ENCODE assay signal across 25 cellular contexts in genomic region chr3:20873235-20873634, GRCh38.
DNase-seq lines count a peak whose midpoint lies in the region; ATAC-seq, FAIRE-seq and TF ChIP-seq lines count a peak whose summit lies in the region.
"Had no signal": no experiment of that assay in that cellular context is flagged by ENCODE, and none has a peak within 500 bp of the region (broad histone marks: within the 10 kb centered on the region; RNA-seq: fewer than 3 reads in every experiment).

No MANE protein-coding gene starts in this region.

- H3K4me2 ChIP-seq in hepatocyte: no peak overlapping the region
- H3K4me2 ChIP-seq: A549; BLaER1 treated with 17β-estradiol and CSF1 and Interleukin-3, amounts not matched to agents 10 nM and 100 nM had no signal

- H3K9me2 ChIP-seq in hepatocyte (replicated peaks; ENCODE audit: insufficient read depth): no peaks in the 10 kb centered on the region

- H3K27me3 Mint-ChIP-seq in naive thymus-derived CD4-positive, alpha-beta T cell: no peaks in the 10 kb centered on the region
- H3K27me3 Mint-ChIP-seq: B cell; CD4-positive, alpha-beta memory T cell; CD4-positive, CD25-positive, alpha-beta regulatory T cell had no signal

- no peak for TF ChIP-seq CTCF in hepatocyte (IDR thresholded peaks at IDR 0.05; ENCODE audit: poor library complexity)
- TF ChIP-seq CTCF in liver (IDR thresholded peaks at IDR 0.05; ENCODE audit: low read depth, low read length, missing input control): no peak

- no peaks in the 10 kb centered on the region for H3K79me2 ChIP-seq in hepatocyte

- H3K27me3 ChIP-seq in hepatocyte (no peaks in the 10 kb centered on the region), liver (ENCODE audit: control insufficient read depth in 4 of 4, insufficient read depth in 4 of 4, low read length in 3 of 4) (no peaks in the 10 kb centered on the region), small intestine (ENCODE audit: control insufficient read depth in 2 of 2, insufficient read depth in 2 of 2, low read length in 2 of 2) (no peaks in the 10 kb centered on the region)
- no peaks in the 10 kb centered on the region for H3K27me3 ChIP-seq in naive thymus-derived CD4-positive, alpha-beta T cell (ENCODE audit: control insufficient read depth in 2 of 2, insufficient read depth in 2 of 2, low read length in 2 of 2)
- H3K27me3 ChIP-seq: BLaER1 treated with 17β-estradiol and CSF1 and Interleukin-3, amounts not matched to agents 10 nM and 100 nM had no signal

- CTCF ChIA-PET in naive thymus-derived CD4-positive, alpha-beta T cell (lab: Charles Lee): no interaction called here

- H2AFZ ChIP-seq in hepatocyte: no peak overlapping the region

- H3K36me3 ChIP-seq in hepatocyte (replicated peaks; ENCODE audit: insufficient read depth, low read depth) (no peaks in the 10 kb centered on the region), liver (ENCODE audit: control insufficient read depth in 4 of 4, insufficient read depth in 3 of 4, low read depth in 1 of 4, low read length in 3 of 4) (no peaks in the 10 kb centered on the region), small intestine (ENCODE audit: control insufficient read depth in 2 of 2, insufficient read depth in 2 of 2, low read length in 2 of 2) (no peaks in the 10 kb centered on the region)
- H3K36me3 ChIP-seq in naive thymus-derived CD4-positive, alpha-beta T cell (ENCODE audit: control insufficient read depth in 2 of 3, insufficient read depth in 3 of 3, low read length in 3 of 3): no peaks in the 10 kb centered on the region
- H3K36me3 ChIP-seq: BLaER1 treated with 17β-estradiol and CSF1 and Interleukin-3, amounts not matched to agents 10 nM and 100 nM had no signal

- H3K4me1 ChIP-seq in hepatocyte (ENCODE audit: insufficient read depth) (peaks cover 12% of the 10 kb centered on the region), liver (ENCODE audit: control insufficient read depth in 4 of 4, insufficient read depth in 4 of 4, low read length in 3 of 4) (no peaks in the 10 kb centered on the region), small intestine (ENCODE audit: control insufficient read depth in 2 of 2, insufficient read depth in 1 of 2, low read depth in 1 of 2, low read length in 1 of 2) (no peaks in the 10 kb centered on the region)
- H3K4me1 ChIP-seq in naive thymus-derived CD4-positive, alpha-beta T cell (ENCODE audit: control insufficient read depth in 2 of 2, insufficient read depth in 2 of 2, low read length in 2 of 2): no peaks in the 10 kb centered on the region
- H3K4me1 ChIP-seq: A549; BLaER1 treated with 17β-estradiol and CSF1 and Interleukin-3, amounts not matched to agents 10 nM and 100 nM had no signal

- no peak for FAIRE-seq in small intestine (lab: Jason Lieb, UNC)
- FAIRE-seq: A549, GM12878, GM12892, GM18507 had no signal

- no peaks in the 10 kb centered on the region for H4K20me1 ChIP-seq in hepatocyte (ENCODE audit: insufficient read depth, poor library complexity, severe bottlenecking)
- H4K20me1 ChIP-seq: BLaER1 treated with 17β-estradiol and CSF1 and Interleukin-3, amounts not matched to agents 10 nM and 100 nM had no signal

- H3K27ac ChIP-seq in hepatocyte (peak overlapping the region; percentile 20), liver (ENCODE audit: low read depth in 1 of 2, low read length in 2 of 2) (no peak overlapping the region), small intestine (ENCODE audit: low read depth in 1 of 2, low read length in 1 of 2) (no peak overlapping the region)
- no peak overlapping the region for H3K27ac ChIP-seq in naive thymus-derived CD4-positive, alpha-beta T cell (ENCODE audit: low read depth, low read length)
- H3K27ac ChIP-seq: 22Rv1; A549; BLaER1 treated with 17β-estradiol and CSF1 and Interleukin-3, amounts not matched to agents 10 nM and 100 nM; C4-2B had no signal

- peaks cover 3 to 49% (median 21%) of the 10 kb centered on the region in 11 donors for H3K9me3 Mint-ChIP-seq in naive thymus-derived CD4-positive, alpha-beta T cell

- H3K9ac ChIP-seq in liver (ENCODE audit: low read depth in 1 of 2, low read length in 2 of 2): no peak overlapping the region
- H3K9ac ChIP-seq: BLaER1 treated with 17β-estradiol and CSF1 and Interleukin-3, amounts not matched to agents 10 nM and 100 nM had no signal

- POLR2A ChIA-PET in naive thymus-derived CD4-positive, alpha-beta T cell (lab: Charles Lee): no interaction called here

- DNase-seq in hepatocyte (ENCODE audit: low spot score) (peak; percentile 45), small intestine (peak; percentile 52), NOMO-1 treated with DMSO at 0.1 percent for 48 hours (lab: John Stamatoyannopoulos, UW; ENCODE audit: unreplicated experiment) (no peak)
- DNase-seq in naive thymus-derived CD4-positive, alpha-beta T cell: no peak
- DNase-seq: AML-193; CD4-positive, alpha-beta memory T cell; CD4-positive, CD25-positive, alpha-beta regulatory T cell; CD8-positive, alpha-beta memory T cell; COR-L47; DMS 273 treated with DMSO at 0.1 percent for 48 hours; DMS153; DMS53; DMS79; DND-41; EL; GDM1 had no signal

- H3K9me3 ChIP-seq in hepatocyte (ENCODE audit: low read depth): no peaks in the 10 kb centered on the region
- H3K9me3 ChIP-seq in liver (ENCODE audit: control insufficient read depth in 4 of 4, low read length in 3 of 4): no peaks in the 10 kb centered on the region
- no peaks in the 10 kb centered on the region for H3K9me3 ChIP-seq in small intestine (ENCODE audit: control insufficient read depth, low read depth)
- H3K9me3 ChIP-seq in naive thymus-derived CD4-positive, alpha-beta T cell (ENCODE audit: control insufficient read depth in 2 of 3, low read length in 3 of 3): peaks cover 0 to 8% (median 0%) of the 10 kb centered on the region in 3 experiments
- H3K9me3 ChIP-seq: A549 had no signal

- no peak overlapping the region for H3K27ac Mint-ChIP-seq in naive thymus-derived CD4-positive, alpha-beta T cell
- H3K27ac Mint-ChIP-seq: B cell; CD4-positive, alpha-beta memory T cell; CD4-positive, CD25-positive, alpha-beta regulatory T cell had no signal

- WGBS in hepatocyte (ENCODE audit: low lambda C conversion rate, missing lambda C conversion rate): 75% methylated on average over 3 of the region's 3 CpGs
- WGBS in liver: 37% methylated on average over 3 of the region's 3 CpGs
- WGBS in small intestine, 3 donors: 25 to 73% (median 28%) methylated on average over 3 of the region's 3 CpGs

- no peak overlapping the region for H3K4me3 Mint-ChIP-seq in naive thymus-derived CD4-positive, alpha-beta T cell
- H3K4me3 Mint-ChIP-seq: B cell; CD4-positive, alpha-beta memory T cell; CD4-positive, CD25-positive, alpha-beta regulatory T cell had no signal

- peaks cover 0 to 4% (median 0%) of the 10 kb centered on the region in 5 donors for H3K36me3 Mint-ChIP-seq in naive thymus-derived CD4-positive, alpha-beta T cell
- H3K36me3 Mint-ChIP-seq: CD4-positive, alpha-beta memory T cell; CD4-positive, CD25-positive, alpha-beta regulatory T cell; CD8-positive, alpha-beta memory T cell had no signal

- H3K4me3 ChIP-seq in hepatocyte (no peak overlapping the region), liver (ENCODE audit: low read depth in 1 of 3, low read length in 3 of 3) (no peak overlapping the region), small intestine (ENCODE audit: low read depth in 1 of 2, low read length in 2 of 2) (no peak overlapping the region)
- H3K4me3 ChIP-seq in naive thymus-derived CD4-positive, alpha-beta T cell (ENCODE audit: low read length): no peak overlapping the region
- H3K4me3 ChIP-seq: A549; BLaER1 treated with 17β-estradiol and CSF1 and Interleukin-3, amounts not matched to agents 10 nM and 100 nM; GM12878 had no signal

- no peak for ATAC-seq in naive thymus-derived CD4-positive, alpha-beta T cell
- ATAC-seq: A549, GM12878 had no signal

- intact Hi-C loops in naive thymus-derived CD4-positive, alpha-beta T cell (cut with micrococcal nuclease): no loop called here

- TF ChIP-seq RAD21 in liver (IDR thresholded peaks at IDR 0.05): no peak

- no peaks in the 10 kb centered on the region for H3K4me1 Mint-ChIP-seq in naive thymus-derived CD4-positive, alpha-beta T cell
- H3K4me1 Mint-ChIP-seq: B cell; CD4-positive, alpha-beta memory T cell; CD4-positive, CD25-positive, alpha-beta regulatory T cell; CD8-positive, alpha-beta memory T cell had no signal

TF ChIP-seq in liver, 16 proteins besides CTCF, POLR2A, EP300 and RAD21:
- TF ChIP-seq RXRA (IDR thresholded peaks at IDR 0.05): peak in 1 of 2 donors; percentile 29
- TF ChIP-seq SP1 (IDR thresholded peaks at IDR 0.05): peak; percentile 36
- peak; percentile 10 to 57 for TF ChIP-seq HNF4A (conservative IDR thresholded peaks at IDR 0.05)
- no peak for TF ChIP-seq REST (IDR thresholded peaks at IDR 0.05)

Comparison
In these comparisons a context has a peak if more than half of its experiments do, and no peak if none do; other contexts are left out.
1. DNase-seq: peak in hepatocyte (single experiment) and small intestine (single experiment); none in NOMO-1 treated with DMSO at 0.1 percent for 48 hours (single experiment) and naive thymus-derived CD4-positive, alpha-beta T cell (0 of 9).